In the genomic region with DNA sequence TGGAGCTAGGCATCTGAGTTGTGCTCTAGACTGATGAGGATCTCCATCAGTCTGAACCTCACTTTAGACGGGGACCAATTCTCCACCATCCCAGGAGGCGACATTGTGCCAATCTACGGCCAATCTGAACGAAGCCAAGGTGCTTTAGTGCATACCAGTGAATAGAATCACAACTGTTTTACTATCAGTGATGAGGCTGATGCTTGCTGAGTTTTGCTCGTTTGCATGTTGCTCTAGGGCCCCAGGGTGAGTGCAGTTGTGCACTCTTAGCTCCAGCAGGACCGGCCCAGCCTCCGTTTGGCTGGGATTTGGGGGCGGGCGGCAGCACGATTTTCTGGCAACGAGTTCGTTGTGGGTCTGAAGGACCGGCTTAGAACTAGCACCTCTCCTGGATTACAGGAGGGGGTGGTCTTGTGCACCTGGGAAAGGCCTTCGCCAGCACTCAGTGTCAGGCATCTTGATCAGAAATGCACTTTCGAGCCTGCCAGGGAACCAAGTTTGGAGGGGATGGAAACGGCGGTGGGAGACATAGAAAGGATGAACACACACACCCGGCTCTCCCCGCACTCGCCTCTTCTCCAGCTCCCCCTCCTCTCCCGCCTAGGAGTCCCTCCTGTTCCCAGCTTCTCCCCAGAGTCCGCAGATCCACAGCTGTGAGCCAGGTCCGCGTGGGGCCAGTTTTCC, we compare ENCODE assay signal across 22 cellular contexts. TPM values are rescaled to one million over a fixed set of nuclear protein-coding genes. Genes with fewer than 3 reads are reported as not detected.
DNase-seq lines count a peak whose midpoint lies in the region; ATAC-seq, FAIRE-seq and TF ChIP-seq lines count a peak whose summit lies in the region.
"Had no signal": no experiment of that assay in that cellular context is flagged by ENCODE, and none has a peak within 500 bp of the region (broad histone marks: within the 10 kb centered on the region; RNA-seq: fewer than 3 reads in every experiment).

No MANE protein-coding gene starts in this region.

- H3K9ac ChIP-seq in endodermal cell (ENCODE audit: extremely low read depth, low read length, poor library complexity, severe bottlenecking) (no peak overlapping the region), SK-N-SH (no peak overlapping the region)

- H3K9me2 ChIP-seq in SK-N-SH: no peaks in the 10 kb centered on the region

- H3K4me1 ChIP-seq in A549 (no peaks in the 10 kb centered on the region), endodermal cell (ENCODE audit: control insufficient read depth, insufficient read depth, low read length) (no peaks in the 10 kb centered on the region), SK-N-SH (ENCODE audit: control insufficient read depth in 1 of 2, insufficient read depth in 2 of 2, low read depth in 1 of 2, low read length in 1 of 2) (no peaks in the 10 kb centered on the region)

- no peaks in the 10 kb centered on the region for H3K9me3 Mint-ChIP-seq in endodermal cell
- no peaks in the 10 kb centered on the region for H3K9me3 Mint-ChIP-seq in mesothelial cell of epicardium
- H3K9me3 Mint-ChIP-seq: activated T-helper 2 cell treated with anti-CD3 and anti-CD28 coated beads, Interferon-gamma antibody, Interleukin-2, Interleukin-4, amounts not matched to agents 10 μg/mL and 5 μg/mL and 100 μg/mL, durations not matched to agents 14 hours and 24 hours and 36 hours had no signal

- TF ChIP-seq EP300 in A549 (IDR thresholded peaks at IDR 0.05): no peak
- TF ChIP-seq EP300 in SK-N-SH (IDR thresholded peaks at IDR 0.05; ENCODE audit: borderline replicate concordance in 1 of 2, low read depth in 1 of 2, low read length in 1 of 2): no peak

- DNase-seq in A549 (ENCODE audit: low read depth in 1 of 2, low spot score in 1 of 2) (no peak), NCI-H526 (lab: John Stamatoyannopoulos, UW) (peak; percentile 22 to 69), endodermal cell (no peak), mesothelial cell of epicardium (ENCODE audit: low spot score in 2 of 2, unreplicated experiment in 2 of 2) (no peak), SK-N-SH (no peak), hepatic stellate cell (ENCODE audit: low spot score) (no peak)
- DNase-seq in stimulated activated CD4-positive, alpha-beta T cell treated with anti-CD3 and anti-CD28 coated beads, Interleukin-4, amount 100 ng/mL, for 24 hours: no peak
- DNase-seq: cortex of kidney, NCI-H1105 treated with DMSO at 0.1 percent for 48 hours, pancreas, upper lobe of right lung had no signal

- no peak for ATAC-seq in A549
- ATAC-seq in activated CD4-positive, CD25-positive, alpha-beta regulatory T cell treated with anti-CD3 and anti-CD28 coated beads, Interleukin-2, amount 50 U/mL, for 24 hours: no peak
- ATAC-seq: upper lobe of right lung had no signal

- H4K20me1 ChIP-seq in SK-N-SH (ENCODE audit: insufficient read depth): no peaks in the 10 kb centered on the region

- H3K27ac Mint-ChIP-seq in endodermal cell (no peak overlapping the region), mesothelial cell of epicardium (no peak overlapping the region)
- H3K27ac Mint-ChIP-seq: activated T-helper 2 cell treated with anti-CD3 and anti-CD28 coated beads, Interferon-gamma antibody, Interleukin-2, Interleukin-4, amounts not matched to agents 10 μg/mL and 5 μg/mL and 100 μg/mL, durations not matched to agents 14 hours and 24 hours and 36 hours had no signal

- H3K36me3 Mint-ChIP-seq in endodermal cell (ENCODE audit: low read depth) (no peaks in the 10 kb centered on the region), mesothelial cell of epicardium (no peaks in the 10 kb centered on the region)

- TF ChIP-seq RAD21 in A549 (conservative IDR thresholded peaks at IDR 0.05 in 1 of 2, IDR thresholded peaks at IDR 0.05 in 1 of 2) (no peak), SK-N-SH (IDR thresholded peaks at IDR 0.05; ENCODE audit: low read length) (no peak)

- no peak overlapping the region for H2AFZ ChIP-seq in SK-N-SH (ENCODE audit: low read depth)

- POLR2A ChIA-PET in A549 (lab: Yijun Ruan, JAX) (no interaction called here), SK-N-SH (lab: Yijun Ruan, JAX) (no interaction called here)

- H3K4me3 ChIP-seq in A549 (no peak overlapping the region), endodermal cell (ENCODE audit: low read length) (peak overlapping the region; percentile 74), SK-N-SH (ENCODE audit: low read depth in 2 of 2, low read length in 1 of 2) (no peak overlapping the region; a peak in 1 of 4 replicates)
- H3K4me3 ChIP-seq: lung, pancreas, upper lobe of right lung had no signal

- H3K27me3 ChIP-seq in endodermal cell (ENCODE audit: control insufficient read depth, insufficient read depth, low read length, poor library complexity, severe bottlenecking): peaks cover 100% of the 10 kb centered on the region
- peaks cover 81% of the 10 kb centered on the region for H3K27me3 ChIP-seq in SK-N-SH (ENCODE audit: insufficient read depth)

- H3K4me2 ChIP-seq in A549 (peak overlapping the region; percentile 43), SK-N-SH (no peak overlapping the region)

- H3K27ac ChIP-seq in A549 (no peak overlapping the region), endodermal cell (ENCODE audit: low read depth, low read length) (no peak overlapping the region), SK-N-SH (ENCODE audit: low read depth in 2 of 2, low read length in 1 of 2) (no peak overlapping the region)
- H3K27ac ChIP-seq: pancreas, RWPE1, upper lobe of right lung, WERI-Rb-1 had no signal

- CTCF ChIA-PET in A549 (lab: Yijun Ruan, JAX): interaction anchor here (1.0 to 1.7 kb wide), 3 partner anchors 30 to 264 kb away, joined by 3 to 5 read pairs (median 5); no protein-coding TSS in a partner anchor
- CTCF ChIA-PET in SK-N-SH (lab: Yijun Ruan, JAX): interaction anchor here (0.6 to 2.7 kb wide), 6 partner anchors 13 to 551 kb away, joined by 3 to 11 read pairs (median 4); no protein-coding TSS in a partner anchor

- no peak for TF ChIP-seq POLR2A in A549 (IDR thresholded peaks at IDR 0.05; ENCODE audit: low read length)

- H3K4me1 Mint-ChIP-seq in endodermal cell: peaks cover 4% of the 10 kb centered on the region
- no peaks in the 10 kb centered on the region for H3K4me1 Mint-ChIP-seq in mesothelial cell of epicardium

- H3K36me3 ChIP-seq in endodermal cell (ENCODE audit: control insufficient read depth, insufficient read depth, low read length) (no peaks in the 10 kb centered on the region), SK-N-SH (replicated peaks in 1 of 2; ENCODE audit: control insufficient read depth in 1 of 2, insufficient read depth in 2 of 2, low read length in 1 of 2) (no peaks in the 10 kb centered on the region)
- H3K36me3 ChIP-seq: pancreas, upper lobe of right lung, WERI-Rb-1 had no signal

- H3K79me2 ChIP-seq in SK-N-SH (ENCODE audit: insufficient read depth): no peaks in the 10 kb centered on the region

- H3K9me3 ChIP-seq in A549 (no peaks in the 10 kb centered on the region), endodermal cell (ENCODE audit: control insufficient read depth, low read length) (peaks cover 4% of the 10 kb centered on the region), SK-N-SH (no peaks in the 10 kb centered on the region)
- H3K9me3 ChIP-seq: pancreas, upper lobe of right lung had no signal

- no peak for TF ChIP-seq CTCF in A549 (IDR thresholded peaks at IDR 0.05)
- TF ChIP-seq CTCF in endodermal cell (conservative IDR thresholded peaks at IDR 0.05): no peak
- no peak for TF ChIP-seq CTCF in mesothelial cell of epicardium (IDR thresholded peaks at IDR 0.05; ENCODE audit: unreplicated experiment)
- no peak for TF ChIP-seq CTCF in SK-N-SH (IDR thresholded peaks at IDR 0.05)

- FAIRE-seq in A549 (lab: Jason Lieb, UNC): no peak
- FAIRE-seq: A204.1, GM19239, pancreas had no signal

- peak overlapping the region; percentile 50 for H3K4me3 Mint-ChIP-seq in endodermal cell
- H3K4me3 Mint-ChIP-seq in mesothelial cell of epicardium: peak overlapping the region; percentile 31

- H3K27me3 Mint-ChIP-seq in endodermal cell (ENCODE audit: insufficient read depth): peaks cover 100% of the 10 kb centered on the region
- peaks cover 97% of the 10 kb centered on the region for H3K27me3 Mint-ChIP-seq in mesothelial cell of epicardium (ENCODE audit: low read depth)

- 17% methylated on average over 15 of the region's 24 CpGs for WGBS in A549 (ENCODE audit: missing lambda C conversion rate)
- WGBS in endodermal cell (ENCODE audit: insufficient coverage in 1 of 2, insufficient read length in 1 of 2), 2 experiments: 0 to 4% methylated on average over 9 to 24 of the region's 24 CpGs
- under 1% methylated on average over 15 of the region's 24 CpGs for WGBS in SK-N-SH (ENCODE audit: low lambda C conversion rate)

- no peaks in the 10 kb centered on the region for H3F3A ChIP-seq in SK-N-SH (replicated peaks; ENCODE audit: insufficient read depth)

TF ChIP-seq in A549, 52 proteins besides CTCF, POLR2A, EP300 and RAD21 (continues in another document):
- TF ChIP-seq MYC (IDR thresholded peaks at IDR 0.05; ENCODE audit: borderline replicate concordance, low read length) (no peak), USF2 (IDR thresholded peaks at IDR 0.05) (no peak)

TF ChIP-seq in SK-N-SH, 30 proteins besides CTCF, POLR2A, EP300 and RAD21:
- TF ChIP-seq GATA2 (CRISPR knock-in tag; IDR thresholded peaks at IDR 0.05) (no peak), SMC3 (IDR thresholded peaks at IDR 0.05; ENCODE audit: low read depth, low read length) (no peak), CHD2 (IDR thresholded peaks at IDR 0.05; ENCODE audit: low read length, partially characterized antibody) (no peak), MEF2A (IDR thresholded peaks at IDR 0.05; ENCODE audit: borderline replicate concordance, low read depth) (no peak), NFIC (IDR thresholded peaks at IDR 0.05; ENCODE audit: borderline replicate concordance) (no peak), POLR2AphosphoS5 (IDR thresholded peaks at IDR 0.05; ENCODE audit: low read depth, low read length) (no peak), GABPA (IDR thresholded peaks at IDR 0.05; ENCODE audit: low read depth) (no peak), NRF1 (IDR thresholded peaks at IDR 0.05; ENCODE audit: low read depth, low read length) (no peak), FOXM1 (IDR thresholded peaks at IDR 0.05; ENCODE audit: low read depth) (no peak), SIN3A (IDR thresholded peaks at IDR 0.05; ENCODE audit: borderline replicate concordance, low read depth, low read length) (no peak)

RNA-seq across cellular contexts. Expression of gene GSX1, which starts 4.4 kb away (rescaled TPM):
- polyA plus RNA-seq in A549 (2011; rRNA removed): not detected in 2 replicates
- polyA plus RNA-seq in A549 (2012; cell fraction: cytosol; rRNA removed): not detected in 2 replicates
- polyA plus RNA-seq in A549 (2012; cell fraction: nucleus; rRNA removed): not detected in 2 replicates
- polyA plus RNA-seq in A549 (2017; fragmentation: RNase III; extraction: RNeasy Plus Mini Kit Qiagen cat#74134 plus additional on column Dnase treatment): not detected in 3 replicates
- not detected in 2 replicates for polyA minus RNA-seq in A549 (2011; rRNA and poly(A)+ RNA removed)
- total RNA-seq in endodermal cell: not detected
- 5.7 TPM for polyA plus RNA-seq in endodermal cell (2013, experiment 1 of 2)
- polyA plus RNA-seq in endodermal cell (2013, experiment 2 of 2): 4.6 TPM
- not detected in 3 replicates for total RNA-seq in mesothelial cell of epicardium
- polyA plus RNA-seq in SK-N-SH (2012; rRNA removed): not detected in 2 replicates
- not detected in 2 replicates for polyA plus RNA-seq in SK-N-SH (2012; cell fraction: cytosol; rRNA removed)
- polyA plus RNA-seq in SK-N-SH (2012; cell fraction: nucleus; rRNA removed): not detected in 2 replicates
- total RNA-seq: activated T-helper 2 cell treated with anti-CD3 and anti-CD28 coated beads, Interferon-gamma antibody, Interleukin-2, Interleukin-4, amounts not matched to agents 10 μg/mL and 5 μg/mL and 100 μg/mL, durations not matched to agents 14 hours and 24 hours and 36 hours; Daoy; lung; myocyte; pancreas; upper lobe of right lung had no signal
- polyA plus RNA-seq: adipose tissue, BJ, lung, pancreas had no signal

Comparison
In these comparisons a context has a peak if more than half of its experiments do, and no peak if none do; other contexts are left out.
1. DNase-seq: peak in NCI-H526 (2 of 2); none in A549 (0 of 2), endodermal cell (single experiment), mesothelial cell of epicardium (0 of 2), SK-N-SH (single experiment), hepatic stellate cell (single experiment) and stimulated activated CD4-positive, alpha-beta T cell treated with anti-CD3 and anti-CD28 coated beads, Interleukin-4, amount 100 ng/mL, for 24 hours (single experiment).